Comparison of ENCODE assay signal across 8 cellular contexts in genomic region chr9:126804198-126804695, GRCh38. TPM values are rescaled to one million over a fixed set of nuclear protein-coding genes. Genes with fewer than 3 reads are reported as not detected.
DNase-seq lines count a peak whose midpoint lies in the region; ATAC-seq and TF ChIP-seq lines count a peak whose summit lies in the region.

No MANE protein-coding gene starts in this region.

- DNase-seq in caudate nucleus (lab: John Stamatoyannopoulos, UW) (no peak), NCI-H1092 (lab: John Stamatoyannopoulos, UW) (no peak)

- no peak for TF ChIP-seq CTCF in 22Rv1 (IDR thresholded peaks at IDR 0.05)

- no peak for ATAC-seq in GM19463 (IDR thresholded peaks at IDR 0.05; ENCODE audit: unreplicated experiment)
- ATAC-seq in GM18511 (IDR thresholded peaks at IDR 0.05; ENCODE audit: unreplicated experiment) = no peak
- ATAC-seq in HG02885 (IDR thresholded peaks at IDR 0.05; ENCODE audit: poor library complexity, unreplicated experiment) = no peak

- H3K36me3 ChIP-seq in HUES64 (ENCODE audit: insufficient read depth, low read length) (peaks cover 8% of the 10 kb centered on the region; the same call in 1 of the 2 replicates), mucosa of stomach (ENCODE audit: control insufficient read depth, insufficient read depth, low read length) (no peaks in the 10 kb centered on the region)

- H3K27ac ChIP-seq in 22Rv1 (peak overlapping the region; percentile 73), HUES64 (ENCODE audit: low read depth, low read length) (no peak overlapping the region), caudate nucleus (ENCODE audit: low read depth, low read length) (peak overlapping the region; percentile 81)

- H3K9ac ChIP-seq in HUES64 (ENCODE audit: low read depth, low read length) (peak overlapping the region; percentile 41; the same call in 1 of the 2 replicates), mucosa of stomach (ENCODE audit: low read length) (peak overlapping the region; percentile 93)

- H3K4me3 ChIP-seq in HUES64 (ENCODE audit: low read length) (peak overlapping the region; percentile 92), mucosa of stomach (ENCODE audit: low read length) (peak overlapping the region; percentile 90)

- no peaks in the 10 kb centered on the region for H3K9me3 ChIP-seq in HUES64 (ENCODE audit: insufficient read depth, low read depth, low read length)
- H3K9me3 ChIP-seq in mucosa of stomach (ENCODE audit: control insufficient read depth, low read length) = no peaks in the 10 kb centered on the region

- WGBS in HUES64 = 84% methylated on average over 16 of the region's 16 CpGs

- H3K4me1 ChIP-seq in HUES64 (ENCODE audit: insufficient read depth, low read length) = peaks cover 9% of the 10 kb centered on the region
- peaks cover 21% of the 10 kb centered on the region for H3K4me1 ChIP-seq in mucosa of stomach (ENCODE audit: control insufficient read depth, insufficient read depth, low read length)

- H3K27me3 ChIP-seq in HUES64 (ENCODE audit: insufficient read depth, low read length) (peaks cover 16% of the 10 kb centered on the region; the same call in 1 of the 2 replicates), mucosa of stomach (ENCODE audit: control insufficient read depth, insufficient read depth, low read length) (no peaks in the 10 kb centered on the region)

RNA-seq across cellular contexts. Expression of gene ZBTB43, which starts 0.6 kb away (rescaled TPM):
- 4.3 TPM for polyA plus RNA-seq in HUES64 (2013, experiment 1 of 2)
- 6.1 TPM for polyA plus RNA-seq in HUES64 (2013, experiment 2 of 2)

RNA-seq across cellular contexts. Expression of gene ZBTB34, which starts 56.2 kb away (rescaled TPM):
- 7.2 TPM for polyA plus RNA-seq in HUES64 (2013, experiment 1 of 2)
- polyA plus RNA-seq in HUES64 (2013, experiment 2 of 2) = 7.2 TPM
